ENCODE assay signal across 24 cellular contexts in the genomic region with DNA sequence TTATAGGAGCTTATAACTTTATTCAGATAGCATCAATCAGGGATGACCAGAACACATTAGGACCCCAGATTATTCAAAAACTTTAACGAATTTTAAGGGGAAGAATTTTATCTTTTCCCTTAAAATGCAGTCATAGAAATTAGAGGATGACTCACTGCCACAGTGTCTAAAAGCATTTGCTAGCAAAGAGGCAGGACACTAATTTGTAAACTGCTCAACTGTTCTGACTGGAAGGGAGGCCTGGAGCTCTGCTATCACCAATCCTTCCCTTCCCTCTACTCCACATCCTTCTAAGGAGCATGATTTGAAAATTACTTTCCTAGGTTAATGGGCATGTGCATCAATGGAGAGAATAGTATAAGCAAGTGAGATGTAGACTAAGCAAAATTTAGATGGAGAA. TPM values are rescaled to one million over a fixed set of nuclear protein-coding genes. Genes with fewer than 3 reads are reported as not detected.
"Had no signal": no experiment of that assay in that cellular context is flagged by ENCODE, and none has a peak within 500 bp of the region (broad histone marks: within the 10 kb centered on the region; RNA-seq: fewer than 3 reads in every experiment).

No MANE protein-coding gene starts in this region.

- H3K27ac ChIP-seq: HL-60, SJSA1, SK-N-MC had no signal

- DNase-seq: Karpas-422, KG1, NCI-H1092, NCI-H1105 treated with DMSO at 0.1 percent for 48 hours, NCI-H1417 treated with DMSO at 0.1 percent for 48 hours, NCI-H146, NCI-H1694 treated with DMSO at 0.1 percent for 48 hours, NCI-H1930, NCI-H2081, NCI-H2107, NCI-H2227 treated with DMSO at 0.1 percent for 48 hours, NCI-H524, NCI-H526 treated with DMSO at 0.1 percent for 48 hours, NCI-H748 treated with DMSO at 0.1 percent for 48 hours, Right ventricle myocardium superior, RPMI8226, SIG-M5, T-helper 2 cell had no signal

- H3K4me1 ChIP-seq: SJSA1 had no signal

- H3K9me3 ChIP-seq: SJSA1 had no signal

- H3K27me3 ChIP-seq: SJSA1 had no signal

- H3K4me3 ChIP-seq: SJSA1, SK-N-MC had no signal

- FAIRE-seq: HTR-8/SVneo, RCC 7860 had no signal

RNA-seq across cellular contexts. Expression of a gene that starts 45.6 kb away (rescaled TPM):
- total RNA-seq: MCF 10A, Right ventricle myocardium superior, SJSA1 had no signal
